ENCODE assay signal across 23 cellular contexts in the genomic region with DNA sequence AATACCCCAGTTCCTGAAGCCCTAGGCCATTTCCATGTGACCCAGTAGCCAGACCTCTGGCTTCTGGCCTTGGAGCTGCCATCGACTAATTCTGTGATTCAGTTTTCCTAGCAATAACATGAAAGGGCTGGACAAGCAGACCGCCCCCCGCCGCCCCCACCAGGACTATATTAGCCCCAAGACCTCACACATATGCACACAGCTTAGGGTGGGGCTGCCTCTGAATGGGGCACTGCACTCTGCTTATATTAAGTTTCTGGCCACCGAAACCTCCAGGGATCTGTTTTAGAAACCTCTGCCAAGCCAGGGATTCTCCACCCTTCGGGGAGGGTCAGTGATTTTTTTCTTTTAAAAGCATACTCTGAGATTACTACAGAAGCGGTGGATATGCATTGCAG. TPM values are rescaled to one million over a fixed set of nuclear protein-coding genes. Genes with fewer than 3 reads are reported as not detected.
DNase-seq lines count a peak whose midpoint lies in the region; ATAC-seq and TF ChIP-seq lines count a peak whose summit lies in the region.
"Had no signal": no experiment of that assay in that cellular context is flagged by ENCODE, and none has a peak within 500 bp of the region (broad histone marks: within the 10 kb centered on the region; RNA-seq: fewer than 3 reads in every experiment).

No MANE protein-coding gene starts in this region.

- no peak for ATAC-seq in activated naive CD8-positive, alpha-beta T cell treated with anti-CD3 and anti-CD28 coated beads, Interleukin-2, amount 50 U/mL, for 24 hours
- ATAC-seq in GM19452 (IDR thresholded peaks at IDR 0.05; ENCODE audit: unreplicated experiment) (no peak), HG02759 (IDR thresholded peaks at IDR 0.05; ENCODE audit: unreplicated experiment) (no peak)

- peaks cover 10% of the 10 kb centered on the region for H3K4me1 Mint-ChIP-seq in activated naive CD8-positive, alpha-beta T cell (ENCODE audit: low read depth)
- H3K4me1 Mint-ChIP-seq in activated naive CD8-positive, alpha-beta T cell treated with anti-CD3 and anti-CD28 coated beads, Interleukin-2, amount 50 U/mL, for 24 hours = peaks cover 11% of the 10 kb centered on the region
- peaks cover 20% of the 10 kb centered on the region for H3K4me1 Mint-ChIP-seq in nephron progenitor cell

- no peak overlapping the region for H3K4me3 ChIP-seq in vagina
- H3K4me3 ChIP-seq: GM12878, heart left ventricle, left lung had no signal

- no peaks in the 10 kb centered on the region for H3K36me3 ChIP-seq in vagina
- H3K36me3 ChIP-seq: heart left ventricle, left lung, neutrophil had no signal

- no peak for TF ChIP-seq POLR2A in vagina (IDR thresholded peaks at IDR 0.05)

- DNase-seq in activated naive CD8-positive, alpha-beta T cell treated with anti-CD3 and anti-CD28 coated beads, Interleukin-2, amount 50 U/mL, for 24 hours = no peak
- no peak for DNase-seq in nephron progenitor cell
- DNase-seq in vagina (ENCODE audit: extremely low spot score in 2 of 2) = peak; percentile 54 to 64
- DNase-seq in 8988T = no peak
- DNase-seq: activated CD4-positive, alpha-beta T cell treated with anti-CD3 and anti-CD28 coated beads, Interleukin-2, amount 50 U/mL, for 48 hours; DMS53; Karpas-422; left lung; NCI-H1048; NCI-H2029; NCI-H345; retina; stimulated activated CD4-positive, alpha-beta T cell treated with anti-CD3 and anti-CD28 coated beads, Interleukin-12 subunit alpha, Interleukin-12 subunit beta, amount 100 ng/mL, for 4 hours had no signal

- intact Hi-C loops in vagina (cut with DNase I) = no loop called here

- H3K27me3 ChIP-seq in vagina = no peaks in the 10 kb centered on the region

- no peaks in the 10 kb centered on the region for H3K9me3 Mint-ChIP-seq in activated naive CD8-positive, alpha-beta T cell (ENCODE audit: low read depth)
- H3K9me3 Mint-ChIP-seq in activated naive CD8-positive, alpha-beta T cell treated with anti-CD3 and anti-CD28 coated beads, Interleukin-2, amount 50 U/mL, for 24 hours = no peaks in the 10 kb centered on the region
- no peaks in the 10 kb centered on the region for H3K9me3 Mint-ChIP-seq in nephron progenitor cell
- H3K9me3 Mint-ChIP-seq: dendritic cell treated with granulocyte-macrophage colony-stimulating factor and Interleukin-4, amounts not matched to agents 40 ng/mL and 50 ng/mL, for 4 days; T-helper 1 cell treated with Interleukin-12 subunit alpha and Interleukin-12 subunit beta and Interleukin-4 antibody, amounts not matched to agents 30 μg/mL and 1 μg/mL, for 36 hours had no signal

- peaks cover 26% of the 10 kb centered on the region for H3K27me3 Mint-ChIP-seq in activated naive CD8-positive, alpha-beta T cell
- peaks cover 48% of the 10 kb centered on the region for H3K27me3 Mint-ChIP-seq in activated naive CD8-positive, alpha-beta T cell treated with anti-CD3 and anti-CD28 coated beads, Interleukin-2, amount 50 U/mL, for 24 hours
- peaks cover 75% of the 10 kb centered on the region for H3K27me3 Mint-ChIP-seq in nephron progenitor cell (ENCODE audit: low read depth, poor library complexity)

- no peaks in the 10 kb centered on the region for H3K9me3 ChIP-seq in vagina
- H3K9me3 ChIP-seq: heart left ventricle, left lung, neutrophil had no signal

- no peaks in the 10 kb centered on the region for H3K36me3 Mint-ChIP-seq in activated naive CD8-positive, alpha-beta T cell
- no peaks in the 10 kb centered on the region for H3K36me3 Mint-ChIP-seq in activated naive CD8-positive, alpha-beta T cell treated with anti-CD3 and anti-CD28 coated beads, Interleukin-2, amount 50 U/mL, for 24 hours (ENCODE audit: low read depth)
- H3K36me3 Mint-ChIP-seq in nephron progenitor cell (ENCODE audit: low read depth) = no peaks in the 10 kb centered on the region

- H3K4me1 ChIP-seq in vagina = peaks cover 18% of the 10 kb centered on the region

- H3K27ac ChIP-seq in cingulate gyrus (ENCODE audit: low read depth, low read length) (peak overlapping the region; percentile 10), vagina (no peak overlapping the region)
- H3K27ac ChIP-seq: C4-2B, heart left ventricle, left lung, neutrophil had no signal

- no peak overlapping the region for H3K27ac Mint-ChIP-seq in activated naive CD8-positive, alpha-beta T cell
- H3K27ac Mint-ChIP-seq in activated naive CD8-positive, alpha-beta T cell treated with anti-CD3 and anti-CD28 coated beads, Interleukin-2, amount 50 U/mL, for 24 hours = no peak overlapping the region
- no peak overlapping the region for H3K27ac Mint-ChIP-seq in nephron progenitor cell
- H3K27ac Mint-ChIP-seq: dendritic cell treated with granulocyte-macrophage colony-stimulating factor and Interleukin-4, amounts not matched to agents 40 ng/mL and 50 ng/mL, for 4 days; T-helper 1 cell treated with Interleukin-12 subunit alpha and Interleukin-12 subunit beta and Interleukin-4 antibody, amounts not matched to agents 30 μg/mL and 1 μg/mL, for 36 hours had no signal

- TF ChIP-seq CTCF in nephron progenitor cell (IDR thresholded peaks at IDR 0.05) = no peak
- TF ChIP-seq CTCF in vagina (IDR thresholded peaks at IDR 0.05) = no peak

- H3K4me3 Mint-ChIP-seq in activated naive CD8-positive, alpha-beta T cell = peak overlapping the region; percentile 41
- H3K4me3 Mint-ChIP-seq in activated naive CD8-positive, alpha-beta T cell treated with anti-CD3 and anti-CD28 coated beads, Interleukin-2, amount 50 U/mL, for 24 hours = no peak overlapping the region
- peak overlapping the region; percentile 63 for H3K4me3 Mint-ChIP-seq in nephron progenitor cell
- H3K4me3 Mint-ChIP-seq: dendritic cell treated with granulocyte-macrophage colony-stimulating factor and Interleukin-4, amounts not matched to agents 40 ng/mL and 50 ng/mL, for 4 days; T-helper 1 cell treated with Interleukin-12 subunit alpha and Interleukin-12 subunit beta and Interleukin-4 antibody, amounts not matched to agents 30 μg/mL and 1 μg/mL, for 36 hours had no signal

RNA-seq across cellular contexts. Expression of a gene that starts 2.3 kb away (rescaled TPM):
- 11.0 TPM for total RNA-seq in vagina

Comparison
In these comparisons a context has a peak if more than half of its experiments do, and no peak if none do; other contexts are left out.
1. DNase-seq: peak in vagina (2 of 2); none in activated naive CD8-positive, alpha-beta T cell treated with anti-CD3 and anti-CD28 coated beads, Interleukin-2, amount 50 U/mL, for 24 hours (single experiment), nephron progenitor cell (single experiment) and 8988T (single experiment).